In the genomic region with DNA sequence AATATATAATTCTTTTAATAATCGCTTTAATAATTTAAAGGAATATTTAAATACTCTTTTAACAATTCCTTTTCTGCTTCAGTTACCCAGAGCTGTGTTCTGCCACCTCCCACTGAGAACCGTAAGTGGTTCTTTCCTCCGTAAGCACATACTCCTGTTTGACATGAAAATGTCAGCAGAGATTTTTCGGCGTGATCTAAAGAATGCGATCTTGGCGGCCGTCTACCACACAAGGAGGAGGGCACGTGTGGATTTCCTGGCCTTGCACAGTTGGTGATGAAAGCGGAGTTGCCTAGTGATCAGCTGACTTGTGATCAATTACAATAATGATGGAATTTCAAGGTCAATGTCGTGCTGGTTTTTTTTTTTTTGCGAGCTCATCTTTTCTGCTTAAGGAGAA, we compare ENCODE assay signal across 32 cellular contexts.
"Had no signal": no experiment of that assay in that cellular context is flagged by ENCODE, and none has a peak within 500 bp of the region (broad histone marks: within the 10 kb centered on the region; RNA-seq: fewer than 3 reads in every experiment).

No MANE protein-coding gene starts in this region.

- H3K27me3 Mint-ChIP-seq: central memory CD8-positive, alpha-beta T cell had no signal

- H3K27ac ChIP-seq: brain microvascular endothelial cell, esophagus muscularis mucosa, VCaP had no signal

- H3K4me1 Mint-ChIP-seq: activated CD4-positive, alpha-beta T cell treated with anti-CD3 and anti-CD28 coated beads, Interleukin-2, amount 10 ng/mL, durations not matched to agents 7 days and 5 days; activated T-helper 17 cell treated with anti-CD3 and anti-CD28 coated beads, Interleukin-2, amount 50 U/mL, for 72 hours; central memory CD8-positive, alpha-beta T cell had no signal

- H3K36me3 Mint-ChIP-seq: activated naive CD8-positive, alpha-beta T cell; WTC11 had no signal

- FAIRE-seq: astrocyte, bronchial epithelial cell, colon, frontal cortex had no signal

- H3K27ac Mint-ChIP-seq: activated CD4-positive, alpha-beta memory T cell treated with anti-CD3 and anti-CD28 coated beads, Interleukin-2, amount 10 ng/mL, durations not matched to agents 7 days and 5 days; activated CD4-positive, alpha-beta T cell treated with anti-CD3 and anti-CD28 coated beads, Interleukin-2, amount 10 ng/mL, durations not matched to agents 7 days and 5 days; activated naive CD8-positive, alpha-beta T cell; activated T-helper 17 cell treated with anti-CD3 and anti-CD28 coated beads, Interleukin-2, amount 50 U/mL, for 72 hours; effector memory CD8-positive, alpha-beta T cell; WTC11 had no signal

- H3K4me3 ChIP-seq: esophagus muscularis mucosa had no signal

- ATAC-seq: activated T-cell treated with anti-CD3 and anti-CD28 coated beads, Interleukin-2, amount 50 U/mL, for 4 hours; activated T-helper 17 cell treated with anti-CD3 and anti-CD28 coated beads, Interleukin-2, amount 50 U/mL, for 72 hours; effector memory CD8-positive, alpha-beta T cell had no signal

- H3K9me3 Mint-ChIP-seq: activated CD4-positive, alpha-beta memory T cell treated with anti-CD3 and anti-CD28 coated beads, Interleukin-2, amount 10 ng/mL, durations not matched to agents 7 days and 5 days; activated CD4-positive, alpha-beta T cell treated with anti-CD3 and anti-CD28 coated beads, Interleukin-2, amount 10 ng/mL, durations not matched to agents 7 days and 5 days; activated T-cell treated with anti-CD3 and anti-CD28 coated beads, Interleukin-2, amount 50 U/mL, for 4 hours; activated T-helper 17 cell treated with anti-CD3 and anti-CD28 coated beads, Interleukin-2, amount 50 U/mL, for 72 hours; central memory CD8-positive, alpha-beta T cell; effector memory CD8-positive, alpha-beta T cell; WTC11 had no signal

- DNase-seq: activated CD4-positive, alpha-beta memory T cell treated with anti-CD3 and anti-CD28 coated beads, Interleukin-2, amount 10 ng/mL, durations not matched to agents 7 days and 5 days; activated CD4-positive, alpha-beta T cell treated with anti-CD3 and anti-CD28 coated beads for 1 hour; activated CD4-positive, alpha-beta T cell treated with anti-CD3 and anti-CD28 coated beads for 4 hours; activated CD4-positive, alpha-beta T cell treated with anti-CD3 and anti-CD28 coated beads, Interleukin-2, amount 10 ng/mL, durations not matched to agents 7 days and 5 days; activated CD4-positive, alpha-beta T cell treated with anti-CD3 and anti-CD28 coated beads, Interleukin-2, amount 50 U/mL, for 4 hours; activated effector memory CD4-positive, alpha-beta T cell treated with Interleukin-2 at 50 U/mL for 16 hours; activated gamma-delta T cell treated with Interleukin-2 at 50 U/mL for 16 hours; activated naive CD4-positive, alpha-beta T cell treated with anti-CD3 and anti-CD28 coated beads, Interleukin-2, amount 50 U/mL, for 16 hours; activated naive CD4-positive, alpha-beta T cell treated with Interleukin-2 at 50 U/mL for 16 hours; activated T-cell treated with anti-CD3 and anti-CD28 coated beads, Interleukin-2, amount 50 U/mL, for 4 hours; amniotic stem cell; anterior cingulate cortex; brain microvascular endothelial cell; cortex of kidney; dermis blood vessel endothelial cell; effector CD4-positive, alpha-beta T cell; effector memory CD8-positive, alpha-beta T cell; erythroblast; foreskin fibroblast; glutamatergic neuron; T-helper 1 cell; T-helper 2 cell had no signal

- H3K9me3 ChIP-seq: esophagus muscularis mucosa had no signal

- H3K27me3 ChIP-seq: brain microvascular endothelial cell had no signal

- H3K36me3 ChIP-seq: brain microvascular endothelial cell, esophagus muscularis mucosa had no signal

- H3K4me3 Mint-ChIP-seq: activated CD4-positive, alpha-beta memory T cell treated with anti-CD3 and anti-CD28 coated beads, Interleukin-2, amount 10 ng/mL, durations not matched to agents 7 days and 5 days; activated CD4-positive, alpha-beta T cell treated with anti-CD3 and anti-CD28 coated beads, Interleukin-2, amount 10 ng/mL, durations not matched to agents 7 days and 5 days; activated naive CD8-positive, alpha-beta T cell; activated T-cell treated with anti-CD3 and anti-CD28 coated beads, Interleukin-2, amount 50 U/mL, for 4 hours; activated T-helper 17 cell treated with anti-CD3 and anti-CD28 coated beads, Interleukin-2, amount 50 U/mL, for 72 hours; central memory CD8-positive, alpha-beta T cell; effector memory CD8-positive, alpha-beta T cell; WTC11 had no signal
